ENCODE assay signal across 1 cellular context in the genomic region with DNA sequence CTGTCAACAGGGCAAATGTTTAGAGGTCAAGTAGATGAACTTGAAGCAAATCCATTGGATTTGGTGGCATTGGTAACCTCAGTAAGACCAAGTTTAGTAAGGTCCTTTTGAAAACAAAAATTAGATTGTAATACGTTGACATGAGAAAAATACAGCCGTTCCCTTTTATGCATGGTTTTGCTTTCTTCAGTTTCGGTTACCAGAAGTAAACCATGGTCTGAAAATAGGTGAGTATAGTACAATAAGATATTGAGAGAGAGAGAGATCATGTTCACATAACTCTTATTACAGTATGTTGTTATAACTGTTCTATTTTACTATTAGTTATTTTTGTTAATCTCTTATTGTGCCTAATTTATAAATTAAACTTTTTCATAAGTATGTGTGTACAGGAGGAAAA.
TF ChIP-seq lines count a peak whose summit lies in the region.

No MANE protein-coding gene starts in this region.

TF ChIP-seq in HepG2, 621 proteins besides CTCF, POLR2A, EP300 and RAD21 (continued from another document):
- TF ChIP-seq, protein P1, sequence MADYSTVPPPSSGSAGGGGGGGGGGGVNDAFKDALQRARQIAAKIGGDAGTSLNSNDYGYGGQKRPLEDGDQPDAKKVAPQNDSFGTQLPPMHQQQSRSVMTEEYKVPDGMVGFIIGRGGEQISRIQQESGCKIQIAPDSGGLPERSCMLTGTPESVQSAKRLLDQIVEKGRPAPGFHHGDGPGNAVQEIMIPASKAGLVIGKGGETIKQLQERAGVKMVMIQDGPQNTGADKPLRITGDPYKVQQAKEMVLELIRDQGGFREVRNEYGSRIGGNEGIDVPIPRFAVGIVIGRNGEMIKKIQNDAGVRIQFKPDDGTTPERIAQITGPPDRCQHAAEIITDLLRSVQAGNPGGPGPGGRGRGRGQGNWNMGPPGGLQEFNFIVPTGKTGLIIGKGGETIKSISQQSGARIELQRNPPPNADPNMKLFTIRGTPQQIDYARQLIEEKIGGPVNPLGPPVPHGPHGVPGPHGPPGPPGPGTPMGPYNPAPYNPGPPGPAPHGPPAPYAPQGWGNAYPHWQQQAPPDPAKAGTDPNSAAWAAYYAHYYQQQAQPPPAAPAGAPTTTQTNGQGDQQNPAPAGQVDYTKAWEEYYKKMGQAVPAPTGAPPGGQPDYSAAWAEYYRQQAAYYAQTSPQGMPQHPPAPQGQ (CRISPR knock-in tag; IDR thresholded peaks at IDR 0.05; ENCODE audit: borderline replicate concordance) = no peak
- TF ChIP-seq PHF21A (CRISPR knock-in tag; IDR thresholded peaks at IDR 0.05) (no peak), SOX13 (IDR thresholded peaks at IDR 0.05) (no peak), SOX13 (CRISPR knock-in tag; conservative IDR thresholded peaks at IDR 0.05 in 1 of 2, IDR thresholded peaks at IDR 0.05 in 1 of 2) (no peak), NBN (conservative IDR thresholded peaks at IDR 0.05) (no peak), ELF3 (CRISPR knock-in tag; IDR thresholded peaks at IDR 0.05) (no peak), ZNF629 (CRISPR knock-in tag; conservative IDR thresholded peaks at IDR 0.05) (no peak), ZBTB3 (CRISPR knock-in tag; IDR thresholded peaks at IDR 0.05; ENCODE audit: borderline replicate concordance, low read depth) (no peak), ZSCAN9 (CRISPR knock-in tag; IDR thresholded peaks at IDR 0.05; ENCODE audit: borderline replicate concordance) (no peak), POLR2AphosphoS2 (IDR thresholded peaks at IDR 0.05; ENCODE audit: low read depth, low read length) (no peak), MAFF (IDR thresholded peaks at IDR 0.05; ENCODE audit: low read depth, low read length) (no peak), ZNF558 (CRISPR knock-in tag; IDR thresholded peaks at IDR 0.05; ENCODE audit: borderline replicate concordance) (no peak), SMAD3 (CRISPR knock-in tag; IDR thresholded peaks at IDR 0.05) (no peak)
- TF ChIP-seq, protein P2, sequence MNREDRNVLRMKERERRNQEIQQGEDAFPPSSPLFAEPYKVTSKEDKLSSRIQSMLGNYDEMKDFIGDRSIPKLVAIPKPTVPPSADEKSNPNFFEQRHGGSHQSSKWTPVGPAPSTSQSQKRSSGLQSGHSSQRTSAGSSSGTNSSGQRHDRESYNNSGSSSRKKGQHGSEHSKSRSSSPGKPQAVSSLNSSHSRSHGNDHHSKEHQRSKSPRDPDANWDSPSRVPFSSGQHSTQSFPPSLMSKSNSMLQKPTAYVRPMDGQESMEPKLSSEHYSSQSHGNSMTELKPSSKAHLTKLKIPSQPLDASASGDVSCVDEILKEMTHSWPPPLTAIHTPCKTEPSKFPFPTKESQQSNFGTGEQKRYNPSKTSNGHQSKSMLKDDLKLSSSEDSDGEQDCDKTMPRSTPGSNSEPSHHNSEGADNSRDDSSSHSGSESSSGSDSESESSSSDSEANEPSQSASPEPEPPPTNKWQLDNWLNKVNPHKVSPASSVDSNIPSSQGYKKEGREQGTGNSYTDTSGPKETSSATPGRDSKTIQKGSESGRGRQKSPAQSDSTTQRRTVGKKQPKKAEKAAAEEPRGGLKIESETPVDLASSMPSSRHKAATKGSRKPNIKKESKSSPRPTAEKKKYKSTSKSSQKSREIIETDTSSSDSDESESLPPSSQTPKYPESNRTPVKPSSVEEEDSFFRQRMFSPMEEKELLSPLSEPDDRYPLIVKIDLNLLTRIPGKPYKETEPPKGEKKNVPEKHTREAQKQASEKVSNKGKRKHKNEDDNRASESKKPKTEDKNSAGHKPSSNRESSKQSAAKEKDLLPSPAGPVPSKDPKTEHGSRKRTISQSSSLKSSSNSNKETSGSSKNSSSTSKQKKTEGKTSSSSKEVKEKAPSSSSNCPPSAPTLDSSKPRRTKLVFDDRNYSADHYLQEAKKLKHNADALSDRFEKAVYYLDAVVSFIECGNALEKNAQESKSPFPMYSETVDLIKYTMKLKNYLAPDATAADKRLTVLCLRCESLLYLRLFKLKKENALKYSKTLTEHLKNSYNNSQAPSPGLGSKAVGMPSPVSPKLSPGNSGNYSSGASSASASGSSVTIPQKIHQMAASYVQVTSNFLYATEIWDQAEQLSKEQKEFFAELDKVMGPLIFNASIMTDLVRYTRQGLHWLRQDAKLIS (CRISPR knock-in tag; IDR thresholded peaks at IDR 0.05) = no peak
